Comparison of ENCODE assay signal across 9 cellular contexts in genomic region chr17:2688351-2689342, GRCh38. TPM values are rescaled to one million over a fixed set of nuclear protein-coding genes. Genes with fewer than 3 reads are reported as not detected.
A peak's percentile ranks its signal among the peaks of the same experiment; 100 is the strongest.
DNase-seq lines count a peak whose midpoint lies in the region; ATAC-seq and TF ChIP-seq lines count a peak whose summit lies in the region.
"Had no signal": no experiment of that assay in that cellular context is flagged by ENCODE, and none has a peak within 500 bp of the region (broad histone marks: within the 10 kb centered on the region; RNA-seq: fewer than 3 reads in every experiment).

No MANE protein-coding gene starts in this region.

- H3K4me3 Mint-ChIP-seq in brain = no peak overlapping the region
- peak overlapping the region in 1 of 10 donors; percentile 40 for H3K4me3 Mint-ChIP-seq in naive thymus-derived CD4-positive, alpha-beta T cell

- no peak for ATAC-seq in naive thymus-derived CD4-positive, alpha-beta T cell
- ATAC-seq in HG03460 (IDR thresholded peaks at IDR 0.05; ENCODE audit: unreplicated experiment) (no peak), HG02885 (IDR thresholded peaks at IDR 0.05; ENCODE audit: poor library complexity, unreplicated experiment) (no peak)

- no peaks in the 10 kb centered on the region for H3K9me3 Mint-ChIP-seq in brain
- H3K9me3 Mint-ChIP-seq in naive thymus-derived CD4-positive, alpha-beta T cell = peaks cover 0 to 3% (median 0%) of the 10 kb centered on the region in 11 donors

- no peak overlapping the region for H3K27ac ChIP-seq in naive thymus-derived CD4-positive, alpha-beta T cell (ENCODE audit: low read depth, low read length)

- no peaks in the 10 kb centered on the region for H3K9me3 ChIP-seq in naive thymus-derived CD4-positive, alpha-beta T cell (ENCODE audit: control insufficient read depth in 2 of 3, low read length in 3 of 3)

- H3K4me1 Mint-ChIP-seq in brain = peaks cover 9% of the 10 kb centered on the region
- H3K4me1 Mint-ChIP-seq in naive thymus-derived CD4-positive, alpha-beta T cell = peaks cover 2 to 5% (median 4%) of the 10 kb centered on the region in 7 donors

- POLR2A ChIA-PET in naive thymus-derived CD4-positive, alpha-beta T cell (lab: Charles Lee) = no interaction called here

- H3K4me3 ChIP-seq in naive thymus-derived CD4-positive, alpha-beta T cell (ENCODE audit: low read length) = no peak overlapping the region

- H3K36me3 Mint-ChIP-seq in brain = no peaks in the 10 kb centered on the region
- peaks cover 0 to 7% (median 0%) of the 10 kb centered on the region in 5 donors for H3K36me3 Mint-ChIP-seq in naive thymus-derived CD4-positive, alpha-beta T cell

- intact Hi-C loops in naive thymus-derived CD4-positive, alpha-beta T cell (cut with micrococcal nuclease) = no loop called here

- H3K27ac Mint-ChIP-seq in brain = peak overlapping the region in 4 of 5 experiments; percentile 31 to 95 (median 55)
- H3K27ac Mint-ChIP-seq in naive thymus-derived CD4-positive, alpha-beta T cell = peak overlapping the region in 8 of 9 donors; percentile 23 to 90 (median 49)

- peaks cover 0 to 14% of the 10 kb centered on the region in 2 donors for H3K4me1 ChIP-seq in naive thymus-derived CD4-positive, alpha-beta T cell (ENCODE audit: control insufficient read depth in 2 of 2, insufficient read depth in 2 of 2, low read length in 2 of 2)

- CTCF ChIA-PET in naive thymus-derived CD4-positive, alpha-beta T cell (lab: Charles Lee) = no interaction called here

- peaks cover 0 to 49% (median 5%) of the 10 kb centered on the region in 3 experiments for H3K36me3 ChIP-seq in naive thymus-derived CD4-positive, alpha-beta T cell (ENCODE audit: control insufficient read depth in 2 of 3, insufficient read depth in 3 of 3, low read length in 3 of 3)

- TF ChIP-seq CTCF in brain (conservative IDR thresholded peaks at IDR 0.05) = no peak

- DNase-seq in DMS53 treated with DMSO at 0.1 percent for 48 hours (lab: John Stamatoyannopoulos, UW; ENCODE audit: unreplicated experiment) = peak; percentile 76
- DNase-seq in NCI-H187 treated with DMSO at 0.1 percent for 48 hours (lab: John Stamatoyannopoulos, UW) = peak; percentile 19
- DNase-seq in naive thymus-derived CD4-positive, alpha-beta T cell = no peak
- DNase-seq in amygdala (lab: John Stamatoyannopoulos, UW) = no peak
- no peak for DNase-seq in NCI-H526 (lab: John Stamatoyannopoulos, UW)
- DNase-seq: cerebellar nuclear complex had no signal

- H3K27me3 ChIP-seq in naive thymus-derived CD4-positive, alpha-beta T cell (ENCODE audit: control insufficient read depth in 2 of 2, insufficient read depth in 2 of 2, low read length in 2 of 2) = no peaks in the 10 kb centered on the region

- no peaks in the 10 kb centered on the region for H3K27me3 Mint-ChIP-seq in brain
- H3K27me3 Mint-ChIP-seq in naive thymus-derived CD4-positive, alpha-beta T cell = no peaks in the 10 kb centered on the region

RNA-seq across cellular contexts. Expression of gene CLUH, which starts 22.9 kb away (rescaled TPM):
- 28.9 TPM for polyA plus RNA-seq in brain (ENCODE audit: insufficient read depth, low read depth, low replicate concordance)
- total RNA-seq in naive thymus-derived CD4-positive, alpha-beta T cell = 10 to 100 TPM; 34.6 to 71.1 (median 48.8) TPM
- 10 to 100 TPM in 1 of 2 donors, 1 to 10 TPM in 1; 4.9 to 15.3 TPM for polyA plus RNA-seq in naive thymus-derived CD4-positive, alpha-beta T cell

Comparison
In these comparisons a context has a peak if more than half of its experiments do, and no peak if none do; other contexts are left out.
1. DNase-seq: peak in DMS53 treated with DMSO at 0.1 percent for 48 hours (single experiment) and NCI-H187 treated with DMSO at 0.1 percent for 48 hours (single experiment); none in naive thymus-derived CD4-positive, alpha-beta T cell (0 of 9), amygdala (0 of 56) and NCI-H526 (0 of 2).